17 cellular contexts compared by ENCODE assay signal in genomic region chr15:70479056-70479455, GRCh38.
A peak's percentile ranks its signal among the peaks of the same experiment; 100 is the strongest.
DNase-seq lines count a peak whose midpoint lies in the region; ATAC-seq and TF ChIP-seq lines count a peak whose summit lies in the region.
"Had no signal": no experiment of that assay in that cellular context is flagged by ENCODE, and none has a peak within 500 bp of the region (broad histone marks: within the 10 kb centered on the region; RNA-seq: fewer than 3 reads in every experiment).

No MANE protein-coding gene starts in this region.

- peak overlapping the region; percentile 56 for H3K4me3 Mint-ChIP-seq in T-helper 1 cell treated with Interleukin-12 subunit alpha and Interleukin-12 subunit beta and Interleukin-4 antibody, amounts not matched to agents 30 μg/mL and 1 μg/mL, for 36 hours
- H3K4me3 Mint-ChIP-seq in T-cell = peak overlapping the region in 2 of 3 donors; percentile 4 to 59
- H3K4me3 Mint-ChIP-seq in natural killer cell = peak overlapping the region; percentile 1
- H3K4me3 Mint-ChIP-seq: activated CD8-positive, alpha-beta T cell treated with anti-CD3 and anti-CD28 coated beads, Interleukin-2, amount 10 ng/mL, durations not matched to agents 7 days and 5 days; activated naive CD4-positive, alpha-beta T cell treated with anti-CD3 and anti-CD28 coated beads, Interleukin-2, amount 10 ng/mL, durations not matched to agents 7 days and 5 days had no signal

- no peak for DNase-seq in T-helper 1 cell
- peak; percentile 36 for DNase-seq in GM06990 (ENCODE audit: extremely low read depth, insufficient read length)
- no peak for DNase-seq in T-cell
- DNase-seq in natural killer cell = no peak
- DNase-seq in NCI-H524 (lab: John Stamatoyannopoulos, UW) = no peak
- no peak for DNase-seq in SKM-1 (lab: John Stamatoyannopoulos, UW; ENCODE audit: unreplicated experiment)
- DNase-seq: 8988T; activated CD8-positive, alpha-beta T cell treated with anti-CD3 and anti-CD28 coated beads, Interleukin-2, amount 10 ng/mL, durations not matched to agents 7 days and 5 days; NCI-H1105 treated with DMSO at 0.1 percent for 48 hours; NCI-H2227 treated with DMSO at 0.1 percent for 48 hours; upper lobe of right lung had no signal

- H3K27ac Mint-ChIP-seq in T-helper 1 cell treated with Interleukin-12 subunit alpha and Interleukin-12 subunit beta and Interleukin-4 antibody, amounts not matched to agents 30 μg/mL and 1 μg/mL, for 36 hours = peak overlapping the region; percentile 75
- H3K27ac Mint-ChIP-seq in T-cell (peak overlapping the region in 1 of 2 donors; percentile 3), natural killer cell (no peak overlapping the region)
- H3K27ac Mint-ChIP-seq: activated CD8-positive, alpha-beta T cell treated with anti-CD3 and anti-CD28 coated beads, Interleukin-2, amount 10 ng/mL, durations not matched to agents 7 days and 5 days; activated naive CD4-positive, alpha-beta T cell treated with anti-CD3 and anti-CD28 coated beads, Interleukin-2, amount 10 ng/mL, durations not matched to agents 7 days and 5 days; CD4-positive, CD25-positive, alpha-beta regulatory T cell had no signal

- POLR2A ChIA-PET in T-cell (lab: Charles Lee) = no interaction called here

- H3K4me3 ChIP-seq in GM06990 (replicated peaks; ENCODE audit: low read depth, low read length) = no peak overlapping the region
- H3K4me3 ChIP-seq: heart right ventricle, skin epidermis, upper lobe of right lung had no signal

- no peak for ATAC-seq in T-cell (replicated peaks in 1 of 4)
- no peak for ATAC-seq in natural killer cell
- ATAC-seq in GM19324 (IDR thresholded peaks at IDR 0.05; ENCODE audit: low FRiP score, unreplicated experiment) = no peak

- no peak for TF ChIP-seq CTCF in GM06990 (IDR thresholded peaks at IDR 0.05; ENCODE audit: insufficient read depth, low read length, poor library complexity, severe bottlenecking)
- TF ChIP-seq CTCF in natural killer cell (IDR thresholded peaks at IDR 0.05) = no peak

- H3K36me3 ChIP-seq in GM06990 (ENCODE audit: control insufficient read depth, insufficient read depth, low read length) = no peaks in the 10 kb centered on the region
- H3K36me3 ChIP-seq: heart right ventricle, upper lobe of right lung had no signal

- H3K36me3 Mint-ChIP-seq in T-helper 1 cell treated with Interleukin-12 subunit alpha and Interleukin-12 subunit beta and Interleukin-4 antibody, amounts not matched to agents 30 μg/mL and 1 μg/mL, for 36 hours (ENCODE audit: low read depth) = peaks cover 6% of the 10 kb centered on the region
- H3K36me3 Mint-ChIP-seq in T-cell = no peaks in the 10 kb centered on the region
- H3K36me3 Mint-ChIP-seq in natural killer cell = no peaks in the 10 kb centered on the region
- H3K36me3 Mint-ChIP-seq: activated naive CD4-positive, alpha-beta T cell treated with anti-CD3 and anti-CD28 coated beads, Interleukin-2, amount 10 ng/mL, durations not matched to agents 7 days and 5 days; CD4-positive, CD25-positive, alpha-beta regulatory T cell had no signal

- no peaks in the 10 kb centered on the region for H3K27me3 ChIP-seq in GM06990 (replicated peaks; ENCODE audit: control insufficient read depth, insufficient read depth, low read length)
- H3K27me3 ChIP-seq: upper lobe of right lung had no signal

- no peaks in the 10 kb centered on the region for H3K9me3 Mint-ChIP-seq in T-helper 1 cell treated with Interleukin-12 subunit alpha and Interleukin-12 subunit beta and Interleukin-4 antibody, amounts not matched to agents 30 μg/mL and 1 μg/mL, for 36 hours
- no peaks in the 10 kb centered on the region for H3K9me3 Mint-ChIP-seq in T-cell
- H3K9me3 Mint-ChIP-seq in natural killer cell = no peaks in the 10 kb centered on the region
- H3K9me3 Mint-ChIP-seq: activated naive CD4-positive, alpha-beta T cell treated with anti-CD3 and anti-CD28 coated beads, Interleukin-2, amount 10 ng/mL, durations not matched to agents 7 days and 5 days; CD4-positive, CD25-positive, alpha-beta regulatory T cell had no signal

- peaks cover 64% of the 10 kb centered on the region for H3K4me1 Mint-ChIP-seq in T-helper 1 cell treated with Interleukin-12 subunit alpha and Interleukin-12 subunit beta and Interleukin-4 antibody, amounts not matched to agents 30 μg/mL and 1 μg/mL, for 36 hours (ENCODE audit: low read depth)
- H3K4me1 Mint-ChIP-seq in T-cell = peaks cover 49 to 61% (median 50%) of the 10 kb centered on the region in 3 donors
- peaks cover 32 to 65% of the 10 kb centered on the region in 2 donors for H3K4me1 Mint-ChIP-seq in natural killer cell

- intact Hi-C loops in natural killer cell (cut with micrococcal nuclease) = no loop called here

- peaks cover 59% of the 10 kb centered on the region for H3K27me3 Mint-ChIP-seq in T-helper 1 cell treated with Interleukin-12 subunit alpha and Interleukin-12 subunit beta and Interleukin-4 antibody, amounts not matched to agents 30 μg/mL and 1 μg/mL, for 36 hours (ENCODE audit: low read depth)
- H3K27me3 Mint-ChIP-seq in T-cell = peaks cover 12 to 31% of the 10 kb centered on the region in 2 donors
- H3K27me3 Mint-ChIP-seq in natural killer cell (ENCODE audit: low read depth in 2 of 2) = peaks cover 45 to 58% of the 10 kb centered on the region in 2 donors

- CTCF ChIA-PET in T-cell (lab: Charles Lee) = interaction anchor here in 1 of 2 donors (1.3 kb wide), 1 partner anchor 12 kb away, joined by 4 read pairs; no protein-coding TSS in a partner anchor

Comparison
In these comparisons a context has a peak if more than half of its experiments do, and no peak if none do; other contexts are left out.
1. H3K4me3 Mint-ChIP-seq: peak in every context shown above with its lines; median percentile 56 in T-helper 1 cell treated with Interleukin-12 subunit alpha and Interleukin-12 subunit beta and Interleukin-4 antibody, amounts not matched to agents 30 μg/mL and 1 μg/mL, for 36 hours; 32 in T-cell; 1 in natural killer cell.